1 cellular context compared by ENCODE assay signal in the genomic region with DNA sequence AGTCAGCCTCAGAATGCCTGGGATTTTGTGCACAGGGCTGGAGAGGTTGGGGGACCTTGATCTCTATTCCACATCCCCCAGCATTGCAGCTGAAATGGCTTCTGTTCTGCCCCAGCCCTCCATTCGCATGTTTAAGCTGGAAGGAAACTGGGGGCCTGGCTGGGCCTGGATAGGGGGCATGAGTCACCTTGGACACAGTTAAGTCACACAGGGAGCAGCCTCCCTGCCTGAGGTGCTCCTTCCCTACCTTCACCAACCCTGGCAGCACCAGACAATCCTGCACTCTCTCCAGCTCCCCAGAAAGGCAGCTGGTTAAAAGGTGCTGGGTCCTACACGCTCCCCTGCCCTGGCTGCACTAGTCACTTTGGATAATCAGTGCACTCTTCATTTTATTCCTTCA.
A peak's percentile ranks its signal among the peaks of the same experiment; 100 is the strongest.
TF ChIP-seq lines count a peak whose summit lies in the region.

No MANE protein-coding gene starts in this region.

TF ChIP-seq in HEK293, 187 proteins besides CTCF, POLR2A, EP300 and RAD21 (continued from another document):
- TF ChIP-seq ZNF837 (tag by site-specific recombination; IDR thresholded peaks at IDR 0.05) (no peak), YY1 (tag by site-specific recombination; IDR thresholded peaks at IDR 0.05) (no peak), ZNF138 (tag by site-specific recombination; IDR thresholded peaks at IDR 0.05; ENCODE audit: borderline replicate concordance) (no peak), ZNF2 (tag by site-specific recombination; IDR thresholded peaks at IDR 0.05) (no peak), GLIS1 (tag by site-specific recombination; IDR thresholded peaks at IDR 0.05) (peak; percentile 40), ZNF37A (tag by site-specific recombination; IDR thresholded peaks at IDR 0.05) (no peak)
- TF ChIP-seq, protein P1, sequence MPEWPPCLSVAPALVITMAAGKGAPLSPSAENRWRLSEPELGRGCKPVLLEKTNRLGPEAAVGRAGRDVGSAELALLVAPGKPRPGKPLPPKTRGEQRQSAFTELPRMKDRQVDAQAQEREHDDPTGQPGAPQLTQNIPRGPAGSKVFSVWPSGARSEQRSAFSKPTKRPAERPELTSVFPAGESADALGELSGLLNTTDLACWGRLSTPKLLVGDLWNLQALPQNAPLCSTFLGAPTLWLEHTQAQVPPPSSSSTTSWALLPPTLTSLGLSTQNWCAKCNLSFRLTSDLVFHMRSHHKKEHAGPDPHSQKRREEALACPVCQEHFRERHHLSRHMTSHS (tag by site-specific recombination; IDR thresholded peaks at IDR 0.05), result no peak
- TF ChIP-seq, protein P2, sequence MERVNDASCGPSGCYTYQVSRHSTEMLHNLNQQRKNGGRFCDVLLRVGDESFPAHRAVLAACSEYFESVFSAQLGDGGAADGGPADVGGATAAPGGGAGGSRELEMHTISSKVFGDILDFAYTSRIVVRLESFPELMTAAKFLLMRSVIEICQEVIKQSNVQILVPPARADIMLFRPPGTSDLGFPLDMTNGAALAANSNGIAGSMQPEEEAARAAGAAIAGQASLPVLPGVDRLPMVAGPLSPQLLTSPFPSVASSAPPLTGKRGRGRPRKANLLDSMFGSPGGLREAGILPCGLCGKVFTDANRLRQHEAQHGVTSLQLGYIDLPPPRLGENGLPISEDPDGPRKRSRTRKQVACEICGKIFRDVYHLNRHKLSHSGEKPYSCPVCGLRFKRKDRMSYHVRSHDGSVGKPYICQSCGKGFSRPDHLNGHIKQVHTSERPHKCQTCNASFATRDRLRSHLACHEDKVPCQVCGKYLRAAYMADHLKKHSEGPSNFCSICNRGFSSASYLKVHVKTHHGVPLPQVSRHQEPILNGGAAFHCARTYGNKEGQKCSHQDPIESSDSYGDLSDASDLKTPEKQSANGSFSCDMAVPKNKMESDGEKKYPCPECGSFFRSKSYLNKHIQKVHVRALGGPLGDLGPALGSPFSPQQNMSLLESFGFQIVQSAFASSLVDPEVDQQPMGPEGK (tag by site-specific recombination; IDR thresholded peaks at IDR 0.05), result peak; percentile 25; the same call in 1 of the 2 replicates
